ENCODE assay signal across 2 cellular contexts in the genomic region with DNA sequence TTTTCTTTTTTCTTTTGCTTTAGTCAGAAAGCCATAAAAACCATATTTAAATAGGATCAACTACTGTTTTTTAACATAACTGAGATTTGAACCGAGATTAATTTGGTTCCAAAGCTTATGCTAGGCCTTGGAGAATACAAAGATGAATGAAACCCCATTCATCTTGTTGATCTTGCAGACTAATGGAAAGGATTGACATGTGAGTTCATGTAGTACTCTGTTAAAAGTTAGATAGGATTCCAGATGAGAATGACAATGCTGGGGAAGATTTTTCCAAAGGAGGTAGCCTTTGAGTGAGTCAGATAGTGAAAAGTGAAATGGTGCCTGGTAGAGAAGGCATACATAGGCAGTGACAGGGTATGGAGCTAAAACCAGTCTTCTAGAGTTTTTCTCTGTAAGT.
TF ChIP-seq lines count a peak whose summit lies in the region.

No MANE protein-coding gene starts in this region.

TF ChIP-seq in GM12891, 5 proteins besides CTCF, POLR2A, EP300 and RAD21:
- TF ChIP-seq POU2F2 (IDR thresholded peaks at IDR 0.05; ENCODE audit: low read depth, low read length) (no peak), SPI1 (IDR thresholded peaks at IDR 0.05; ENCODE audit: low read depth, low read length) (no peak), POLR2AphosphoS5 (IDR thresholded peaks at IDR 0.05; ENCODE audit: low read depth, low read length) (no peak), PAX5 (IDR thresholded peaks at IDR 0.05; ENCODE audit: insufficient read depth, low read length, severe bottlenecking) (no peak), TAF1 (IDR thresholded peaks at IDR 0.05; ENCODE audit: low read depth, low read length) (no peak)

TF ChIP-seq in HepG2, 621 proteins besides CTCF, POLR2A, EP300 and RAD21:
- TF ChIP-seq, protein P1, sequence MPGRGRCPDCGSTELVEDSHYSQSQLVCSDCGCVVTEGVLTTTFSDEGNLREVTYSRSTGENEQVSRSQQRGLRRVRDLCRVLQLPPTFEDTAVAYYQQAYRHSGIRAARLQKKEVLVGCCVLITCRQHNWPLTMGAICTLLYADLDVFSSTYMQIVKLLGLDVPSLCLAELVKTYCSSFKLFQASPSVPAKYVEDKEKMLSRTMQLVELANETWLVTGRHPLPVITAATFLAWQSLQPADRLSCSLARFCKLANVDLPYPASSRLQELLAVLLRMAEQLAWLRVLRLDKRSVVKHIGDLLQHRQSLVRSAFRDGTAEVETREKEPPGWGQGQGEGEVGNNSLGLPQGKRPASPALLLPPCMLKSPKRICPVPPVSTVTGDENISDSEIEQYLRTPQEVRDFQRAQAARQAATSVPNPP (CRISPR knock-in tag; IDR thresholded peaks at IDR 0.05) = no peak
- TF ChIP-seq ARHGAP35 (CRISPR knock-in tag; IDR thresholded peaks at IDR 0.05; ENCODE audit: borderline replicate concordance) = no peak
- TF ChIP-seq TSC22D2 (CRISPR knock-in tag; IDR thresholded peaks at IDR 0.05; ENCODE audit: borderline replicate concordance) = no peak
- no peak for TF ChIP-seq PTBP1 (IDR thresholded peaks at IDR 0.05; ENCODE audit: low read depth, low read length, poor library complexity, severe bottlenecking)
- TF ChIP-seq, protein P2, sequence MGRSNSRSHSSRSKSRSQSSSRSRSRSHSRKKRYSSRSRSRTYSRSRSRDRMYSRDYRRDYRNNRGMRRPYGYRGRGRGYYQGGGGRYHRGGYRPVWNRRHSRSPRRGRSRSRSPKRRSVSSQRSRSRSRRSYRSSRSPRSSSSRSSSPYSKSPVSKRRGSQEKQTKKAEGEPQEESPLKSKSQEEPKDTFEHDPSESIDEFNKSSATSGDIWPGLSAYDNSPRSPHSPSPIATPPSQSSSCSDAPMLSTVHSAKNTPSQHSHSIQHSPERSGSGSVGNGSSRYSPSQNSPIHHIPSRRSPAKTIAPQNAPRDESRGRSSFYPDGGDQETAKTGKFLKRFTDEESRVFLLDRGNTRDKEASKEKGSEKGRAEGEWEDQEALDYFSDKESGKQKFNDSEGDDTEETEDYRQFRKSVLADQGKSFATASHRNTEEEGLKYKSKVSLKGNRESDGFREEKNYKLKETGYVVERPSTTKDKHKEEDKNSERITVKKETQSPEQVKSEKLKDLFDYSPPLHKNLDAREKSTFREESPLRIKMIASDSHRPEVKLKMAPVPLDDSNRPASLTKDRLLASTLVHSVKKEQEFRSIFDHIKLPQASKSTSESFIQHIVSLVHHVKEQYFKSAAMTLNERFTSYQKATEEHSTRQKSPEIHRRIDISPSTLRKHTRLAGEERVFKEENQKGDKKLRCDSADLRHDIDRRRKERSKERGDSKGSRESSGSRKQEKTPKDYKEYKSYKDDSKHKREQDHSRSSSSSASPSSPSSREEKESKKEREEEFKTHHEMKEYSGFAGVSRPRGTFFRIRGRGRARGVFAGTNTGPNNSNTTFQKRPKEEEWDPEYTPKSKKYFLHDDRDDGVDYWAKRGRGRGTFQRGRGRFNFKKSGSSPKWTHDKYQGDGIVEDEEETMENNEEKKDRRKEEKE (IDR thresholded peaks at IDR 0.05) = no peak
- TF ChIP-seq ATF7-NPFF (CRISPR knock-in tag; IDR thresholded peaks at IDR 0.05; ENCODE audit: low read depth) = no peak
- TF ChIP-seq, protein P3, sequence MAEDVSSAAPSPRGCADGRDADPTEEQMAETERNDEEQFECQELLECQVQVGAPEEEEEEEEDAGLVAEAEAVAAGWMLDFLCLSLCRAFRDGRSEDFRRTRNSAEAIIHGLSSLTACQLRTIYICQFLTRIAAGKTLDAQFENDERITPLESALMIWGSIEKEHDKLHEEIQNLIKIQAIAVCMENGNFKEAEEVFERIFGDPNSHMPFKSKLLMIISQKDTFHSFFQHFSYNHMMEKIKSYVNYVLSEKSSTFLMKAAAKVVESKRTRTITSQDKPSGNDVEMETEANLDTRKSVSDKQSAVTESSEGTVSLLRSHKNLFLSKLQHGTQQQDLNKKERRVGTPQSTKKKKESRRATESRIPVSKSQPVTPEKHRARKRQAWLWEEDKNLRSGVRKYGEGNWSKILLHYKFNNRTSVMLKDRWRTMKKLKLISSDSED (CRISPR knock-in tag; IDR thresholded peaks at IDR 0.05) = no peak
- no peak for TF ChIP-seq HMG20B (CRISPR knock-in tag; conservative IDR thresholded peaks at IDR 0.05)
- TF ChIP-seq GATAD1 (CRISPR knock-in tag; IDR thresholded peaks at IDR 0.05) = no peak
- TF ChIP-seq AGO1 (IDR thresholded peaks at IDR 0.05; ENCODE audit: low read depth, low read length, poor library complexity, severe bottlenecking) = no peak
- TF ChIP-seq, protein P4, sequence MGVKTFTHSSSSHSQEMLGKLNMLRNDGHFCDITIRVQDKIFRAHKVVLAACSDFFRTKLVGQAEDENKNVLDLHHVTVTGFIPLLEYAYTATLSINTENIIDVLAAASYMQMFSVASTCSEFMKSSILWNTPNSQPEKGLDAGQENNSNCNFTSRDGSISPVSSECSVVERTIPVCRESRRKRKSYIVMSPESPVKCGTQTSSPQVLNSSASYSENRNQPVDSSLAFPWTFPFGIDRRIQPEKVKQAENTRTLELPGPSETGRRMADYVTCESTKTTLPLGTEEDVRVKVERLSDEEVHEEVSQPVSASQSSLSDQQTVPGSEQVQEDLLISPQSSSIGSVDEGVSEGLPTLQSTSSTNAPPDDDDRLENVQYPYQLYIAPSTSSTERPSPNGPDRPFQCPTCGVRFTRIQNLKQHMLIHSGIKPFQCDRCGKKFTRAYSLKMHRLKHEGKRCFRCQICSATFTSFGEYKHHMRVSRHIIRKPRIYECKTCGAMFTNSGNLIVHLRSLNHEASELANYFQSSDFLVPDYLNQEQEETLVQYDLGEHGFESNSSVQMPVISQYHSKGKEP (CRISPR knock-in tag; IDR thresholded peaks at IDR 0.05) = no peak
- TF ChIP-seq NFKB2 (CRISPR knock-in tag; IDR thresholded peaks at IDR 0.05; ENCODE audit: borderline replicate concordance) = no peak
- TF ChIP-seq ZNF432 (CRISPR knock-in tag; IDR thresholded peaks at IDR 0.05; ENCODE audit: borderline replicate concordance) = no peak
- no peak for TF ChIP-seq NFE2L1 (CRISPR knock-in tag; IDR thresholded peaks at IDR 0.05; ENCODE audit: borderline replicate concordance)
- TF ChIP-seq, protein P5, sequence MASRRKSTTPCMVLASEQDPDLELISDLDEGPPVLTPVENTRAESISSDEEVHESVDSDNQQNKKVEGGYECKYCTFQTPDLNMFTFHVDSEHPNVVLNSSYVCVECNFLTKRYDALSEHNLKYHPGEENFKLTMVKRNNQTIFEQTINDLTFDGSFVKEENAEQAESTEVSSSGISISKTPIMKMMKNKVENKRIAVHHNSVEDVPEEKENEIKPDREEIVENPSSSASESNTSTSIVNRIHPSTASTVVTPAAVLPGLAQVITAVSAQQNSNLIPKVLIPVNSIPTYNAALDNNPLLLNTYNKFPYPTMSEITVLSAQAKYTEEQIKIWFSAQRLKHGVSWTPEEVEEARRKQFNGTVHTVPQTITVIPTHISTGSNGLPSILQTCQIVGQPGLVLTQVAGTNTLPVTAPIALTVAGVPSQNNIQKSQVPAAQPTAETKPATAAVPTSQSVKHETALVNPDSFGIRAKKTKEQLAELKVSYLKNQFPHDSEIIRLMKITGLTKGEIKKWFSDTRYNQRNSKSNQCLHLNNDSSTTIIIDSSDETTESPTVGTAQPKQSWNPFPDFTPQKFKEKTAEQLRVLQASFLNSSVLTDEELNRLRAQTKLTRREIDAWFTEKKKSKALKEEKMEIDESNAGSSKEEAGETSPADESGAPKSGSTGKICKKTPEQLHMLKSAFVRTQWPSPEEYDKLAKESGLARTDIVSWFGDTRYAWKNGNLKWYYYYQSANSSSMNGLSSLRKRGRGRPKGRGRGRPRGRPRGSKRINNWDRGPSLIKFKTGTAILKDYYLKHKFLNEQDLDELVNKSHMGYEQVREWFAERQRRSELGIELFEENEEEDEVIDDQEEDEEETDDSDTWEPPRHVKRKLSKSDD (CRISPR knock-in tag; IDR thresholded peaks at IDR 0.05; ENCODE audit: low read depth) = no peak
- no peak for TF ChIP-seq ZMYM3 (CRISPR knock-in tag; IDR thresholded peaks at IDR 0.05)
- no peak for TF ChIP-seq ZSCAN9 (CRISPR knock-in tag; IDR thresholded peaks at IDR 0.05; ENCODE audit: borderline replicate concordance)
